In genomic region chr1:54302951-54303843, GRCh38 we compare ENCODE assay signal across 14 cellular contexts.
DNase-seq lines count a peak whose midpoint lies in the region; ATAC-seq and TF ChIP-seq lines count a peak whose summit lies in the region.
"Had no signal": no experiment of that assay in that cellular context is flagged by ENCODE, and none has a peak within 500 bp of the region (broad histone marks: within the 10 kb centered on the region; RNA-seq: fewer than 3 reads in every experiment).

No MANE protein-coding gene starts in this region.

- H3K9me3 Mint-ChIP-seq in mesothelial cell of epicardium = no peaks in the 10 kb centered on the region

- peaks cover 62% of the 10 kb centered on the region for H3K4me1 Mint-ChIP-seq in mesothelial cell of epicardium

- TF ChIP-seq CTCF in mesothelial cell of epicardium (IDR thresholded peaks at IDR 0.05; ENCODE audit: unreplicated experiment) (no peak), sigmoid colon (IDR thresholded peaks at IDR 0.05) (no peak)

- H3K9me2 ChIP-seq in GM23248 (ENCODE audit: insufficient read depth) = no peaks in the 10 kb centered on the region

- H3K9me3 ChIP-seq in SJCRH30 (replicated peaks) (no peaks in the 10 kb centered on the region), GM23248 (ENCODE audit: low read depth) (no peaks in the 10 kb centered on the region), sigmoid colon (no peaks in the 10 kb centered on the region)
- H3K9me3 ChIP-seq: BLaER1 treated with 17β-estradiol and CSF1 and Interleukin-3, amounts not matched to agents 10 nM and 100 nM; SJSA1 had no signal

- no peak for ATAC-seq in HG02870 (IDR thresholded peaks at IDR 0.05; ENCODE audit: unreplicated experiment)
- ATAC-seq: left colon had no signal

- TF ChIP-seq EP300 in sigmoid colon (IDR thresholded peaks at IDR 0.05) = no peak

- H4K20me1 ChIP-seq in GM23248 (ENCODE audit: insufficient read depth) = no peaks in the 10 kb centered on the region

- H3K27ac ChIP-seq in SJCRH30 = no peak overlapping the region
- no peak overlapping the region for H3K27ac ChIP-seq in GM23248
- no peak overlapping the region for H3K27ac ChIP-seq in sigmoid colon
- H3K27ac ChIP-seq: BLaER1 treated with 17β-estradiol and CSF1 and Interleukin-3, amounts not matched to agents 10 nM and 100 nM; SJSA1 had no signal

- H3K36me3 ChIP-seq in SJCRH30 (no peaks in the 10 kb centered on the region), GM23248 (ENCODE audit: low read depth) (no peaks in the 10 kb centered on the region), sigmoid colon (no peaks in the 10 kb centered on the region)
- H3K36me3 ChIP-seq: SJSA1 had no signal

- H3K36me3 Mint-ChIP-seq in mesothelial cell of epicardium = no peaks in the 10 kb centered on the region

- H3K27me3 ChIP-seq in SJCRH30 (no peaks in the 10 kb centered on the region), GM23248 (replicated peaks; ENCODE audit: insufficient read depth) (no peaks in the 10 kb centered on the region), sigmoid colon (no peaks in the 10 kb centered on the region)
- H3K27me3 ChIP-seq: BLaER1 treated with 17β-estradiol and CSF1 and Interleukin-3, amounts not matched to agents 10 nM and 100 nM; SJSA1 had no signal

- no peaks in the 10 kb centered on the region for H3F3A ChIP-seq in GM23248 (ENCODE audit: insufficient read depth)

- no peak overlapping the region for H3K4me3 Mint-ChIP-seq in mesothelial cell of epicardium

- DNase-seq in DMS153 treated with DMSO at 0.1 percent for 48 hours (lab: John Stamatoyannopoulos, UW; ENCODE audit: unreplicated experiment) (peak; percentile 51), NCI-H1417 treated with DMSO at 0.1 percent for 48 hours (lab: John Stamatoyannopoulos, UW) (peak; percentile 93), SJCRH30 (peak; percentile 28 to 38), mesothelial cell of epicardium (ENCODE audit: low spot score in 2 of 2, unreplicated experiment in 2 of 2) (no peak), SIG-M5 (lab: John Stamatoyannopoulos, UW) (no peak), GM23248 (no peak), sigmoid colon (no peak)
- DNase-seq: effector memory CD4-positive, alpha-beta T cell; Karpas-422; left colon; NCI-H526 had no signal

- WGBS in GM23248 (ENCODE audit: low coverage in 1 of 2, low lambda C conversion rate in 2 of 2, missing lambda C conversion rate in 2 of 2), 2 experiments = 92 to 94% methylated on average over 22 of the region's 22 CpGs
- WGBS in sigmoid colon, 2 donors = 68 to 75% methylated on average over 22 of the region's 22 CpGs

- no peak for TF ChIP-seq POLR2A in sigmoid colon (IDR thresholded peaks at IDR 0.05)

- peaks cover 100% of the 10 kb centered on the region for H3K79me2 ChIP-seq in GM23248 (ENCODE audit: insufficient read depth)

- in situ Hi-C loops in GM23248 (cut with MboI) = no loop called here

- H3K4me2 ChIP-seq in GM23248 (ENCODE audit: unreplicated experiment) = no peak overlapping the region
- H3K4me2 ChIP-seq: BLaER1 treated with 17β-estradiol and CSF1 and Interleukin-3, amounts not matched to agents 10 nM and 100 nM had no signal

- no peak overlapping the region for H3K9ac ChIP-seq in GM23248
- H3K9ac ChIP-seq: BLaER1 treated with 17β-estradiol and CSF1 and Interleukin-3, amounts not matched to agents 10 nM and 100 nM had no signal

- no peak overlapping the region for H2AFZ ChIP-seq in GM23248

- H3K27ac Mint-ChIP-seq in mesothelial cell of epicardium = peak overlapping the region; percentile 75

- H3K27me3 Mint-ChIP-seq in mesothelial cell of epicardium (ENCODE audit: low read depth) = no peaks in the 10 kb centered on the region

- intact Hi-C loops in sigmoid colon (cut with DNase I) = no loop called here

- no peak overlapping the region for H3K4me3 ChIP-seq in SJCRH30
- H3K4me3 ChIP-seq in GM23248 = no peak overlapping the region
- H3K4me3 ChIP-seq in sigmoid colon = no peak overlapping the region
- H3K4me3 ChIP-seq: BLaER1 treated with 17β-estradiol and CSF1 and Interleukin-3, amounts not matched to agents 10 nM and 100 nM; SJSA1 had no signal

- peaks cover 38% of the 10 kb centered on the region for H3K4me1 ChIP-seq in SJCRH30
- H3K4me1 ChIP-seq in GM23248 (ENCODE audit: insufficient read depth) = no peaks in the 10 kb centered on the region
- H3K4me1 ChIP-seq in sigmoid colon = peaks cover 0 to 62% (median 56%) of the 10 kb centered on the region in 4 donors

Comparison
In these comparisons a context has a peak if more than half of its experiments do, and no peak if none do; other contexts are left out.
1. DNase-seq: peak in DMS153 treated with DMSO at 0.1 percent for 48 hours (single experiment), NCI-H1417 treated with DMSO at 0.1 percent for 48 hours (single experiment) and SJCRH30 (2 of 2); none in mesothelial cell of epicardium (0 of 2), SIG-M5 (single experiment), GM23248 (single experiment) and sigmoid colon (single experiment).